ENCODE assay signal across 32 cellular contexts in genomic region chr11:45086526-45086925, GRCh38. TPM values are rescaled to one million over a fixed set of nuclear protein-coding genes. Genes with fewer than 3 reads are reported as not detected.
A peak's percentile ranks its signal among the peaks of the same experiment; 100 is the strongest.
DNase-seq lines count a peak whose midpoint lies in the region; ATAC-seq and TF ChIP-seq lines count a peak whose summit lies in the region.
"Had no signal": no experiment of that assay in that cellular context is flagged by ENCODE, and none has a peak within 500 bp of the region (broad histone marks: within the 10 kb centered on the region; RNA-seq: fewer than 3 reads in every experiment).

No MANE protein-coding gene starts in this region.

- no peak for DNase-seq in CD4-positive, CD25-positive, alpha-beta regulatory T cell
- DNase-seq in chondrocyte (ENCODE audit: low spot score), result no peak
- DNase-seq in progenitor cell of endocrine pancreas (ENCODE audit: low spot score, unreplicated experiment), result no peak
- DNase-seq in T-helper 1 cell, result no peak
- DNase-seq in stimulated activated CD4-positive, alpha-beta T cell treated with anti-CD3 and anti-CD28 coated beads, Interleukin-4, amount 100 ng/mL, for 1 hour, result no peak
- no peak for DNase-seq in DMS153 (lab: John Stamatoyannopoulos, UW)
- DNase-seq: activated CD4-positive, alpha-beta T cell treated with anti-CD3 and anti-CD28 coated beads for 48 hours; activated CD8-positive, alpha-beta memory T cell treated with anti-CD3 and anti-CD28 coated beads for 24 hours; activated gamma-delta T cell; activated naive CD8-positive, alpha-beta T cell treated with anti-CD3 and anti-CD28 coated beads for 36 hours; anterior cingulate cortex; Caco-2; DMS79 treated with DMSO at 0.1 percent for 48 hours; effector CD8-positive, alpha-beta T cell; GF-D8; GM23248; KG1; MM.1S; NCI-H226; Right ventricle myocardium superior; stimulated activated CD4-positive, alpha-beta T cell treated with anti-CD3 and anti-CD28 coated beads, Interleukin-12 subunit alpha, Interleukin-12 subunit beta, amount 100 ng/mL, for 4 hours; stimulated activated CD4-positive, alpha-beta T cell treated with anti-CD3 and anti-CD28 coated beads, Interleukin-2, amount 100 ng/mL, for 48 hours; T1000 had no signal

- H3K36me3 Mint-ChIP-seq in CD4-positive, CD25-positive, alpha-beta regulatory T cell, result no peaks in the 10 kb centered on the region
- H3K36me3 Mint-ChIP-seq in chondrocyte (ENCODE audit: low read depth), result no peaks in the 10 kb centered on the region
- H3K36me3 Mint-ChIP-seq in progenitor cell of endocrine pancreas (ENCODE audit: insufficient read depth), result no peaks in the 10 kb centered on the region
- H3K36me3 Mint-ChIP-seq: type B pancreatic cell had no signal

- CTCF ChIA-PET in HEK293 (lab: Yijun Ruan, JAX), result interaction anchor here (1.7 kb wide), 1 partner anchor 150 kb away, joined by 7 read pairs; no protein-coding TSS in a partner anchor

- H3K9me3 Mint-ChIP-seq in CD4-positive, CD25-positive, alpha-beta regulatory T cell, result no peaks in the 10 kb centered on the region
- H3K9me3 Mint-ChIP-seq in chondrocyte (ENCODE audit: low read depth) (no peaks in the 10 kb centered on the region), progenitor cell of endocrine pancreas (ENCODE audit: low read depth) (peaks cover 3% of the 10 kb centered on the region)
- H3K9me3 Mint-ChIP-seq: type B pancreatic cell had no signal

- H3K4me1 ChIP-seq in CD4-positive, CD25-positive, alpha-beta regulatory T cell (ENCODE audit: control insufficient read depth, insufficient read depth, low read length, poor library complexity, severe bottlenecking), result no peaks in the 10 kb centered on the region
- no peaks in the 10 kb centered on the region for H3K4me1 ChIP-seq in HEK293 (ENCODE audit: control insufficient read depth, insufficient read depth, low read length)
- H3K4me1 ChIP-seq: Caco-2, prostate gland had no signal

- H3K36me3 ChIP-seq in CD4-positive, CD25-positive, alpha-beta regulatory T cell (ENCODE audit: control insufficient read depth, insufficient read depth, low read length), result no peaks in the 10 kb centered on the region
- no peaks in the 10 kb centered on the region for H3K36me3 ChIP-seq in HEK293 (ENCODE audit: control insufficient read depth in 2 of 2, insufficient read depth in 1 of 2, low read length in 2 of 2)
- H3K36me3 ChIP-seq: cardiac muscle cell, prostate gland had no signal

- no peak overlapping the region for H3K4me3 Mint-ChIP-seq in CD4-positive, CD25-positive, alpha-beta regulatory T cell
- no peak overlapping the region for H3K4me3 Mint-ChIP-seq in chondrocyte (ENCODE audit: unreplicated experiment)
- H3K4me3 Mint-ChIP-seq in progenitor cell of endocrine pancreas (ENCODE audit: low read depth), result no peak overlapping the region
- H3K4me3 Mint-ChIP-seq: activated naive CD8-positive, alpha-beta T cell treated with anti-CD3 and anti-CD28 coated beads for 36 hours; type B pancreatic cell had no signal

- H3K27me3 Mint-ChIP-seq in CD4-positive, CD25-positive, alpha-beta regulatory T cell, result peaks cover 2% of the 10 kb centered on the region
- H3K27me3 Mint-ChIP-seq in chondrocyte (ENCODE audit: low read depth) (no peaks in the 10 kb centered on the region), progenitor cell of endocrine pancreas (peaks cover 17% of the 10 kb centered on the region)
- H3K27me3 Mint-ChIP-seq: activated naive CD8-positive, alpha-beta T cell treated with anti-CD3 and anti-CD28 coated beads for 36 hours had no signal

- H3K27me3 ChIP-seq in CD4-positive, CD25-positive, alpha-beta regulatory T cell (ENCODE audit: control insufficient read depth, insufficient read depth, low read length), result peaks cover 2% of the 10 kb centered on the region
- H3K27me3 ChIP-seq: cardiac muscle cell had no signal

- H3K27ac Mint-ChIP-seq in CD4-positive, CD25-positive, alpha-beta regulatory T cell, result peak overlapping the region in 2 of 3 donors; percentile 51 to 56
- H3K27ac Mint-ChIP-seq in chondrocyte (ENCODE audit: unreplicated experiment), result peak overlapping the region; percentile 39
- peak overlapping the region; percentile 12 for H3K27ac Mint-ChIP-seq in progenitor cell of endocrine pancreas
- H3K27ac Mint-ChIP-seq: activated naive CD8-positive, alpha-beta T cell treated with anti-CD3 and anti-CD28 coated beads for 36 hours had no signal

- H3K9me3 ChIP-seq in CD4-positive, CD25-positive, alpha-beta regulatory T cell (ENCODE audit: control insufficient read depth in 2 of 2, low read length in 2 of 2), result no peaks in the 10 kb centered on the region
- no peaks in the 10 kb centered on the region for H3K9me3 ChIP-seq in HEK293 (ENCODE audit: control insufficient read depth, insufficient read depth, low read depth, low read length)
- H3K9me3 ChIP-seq: Caco-2, prostate gland had no signal

- TF ChIP-seq CTCF in HEK293 (tag by site-specific recombination; IDR thresholded peaks at IDR 0.05) (no peak), chondrocyte (IDR thresholded peaks at IDR 0.05) (no peak), progenitor cell of endocrine pancreas (IDR thresholded peaks at IDR 0.05; ENCODE audit: unreplicated experiment) (no peak)

- no peak overlapping the region for H3K4me3 ChIP-seq in CD4-positive, CD25-positive, alpha-beta regulatory T cell (ENCODE audit: low read depth, low read length)
- no peak overlapping the region for H3K4me3 ChIP-seq in HEK293 (ENCODE audit: low read depth, low read length)
- H3K4me3 ChIP-seq: cardiac muscle cell, coronary artery, GM23248, prostate gland had no signal

- no peak overlapping the region for H3K27ac ChIP-seq in CD4-positive, CD25-positive, alpha-beta regulatory T cell (ENCODE audit: insufficient read depth, low read length, poor library complexity, severe bottlenecking)
- H3K27ac ChIP-seq in HEK293 (ENCODE audit: extremely low read depth, low read depth, low read length), result no peak overlapping the region
- H3K27ac ChIP-seq: cardiac muscle cell, coronary artery, epithelial cell of prostate, GM23248, prostate gland, VCaP had no signal

- peaks cover 6 to 19% (median 9%) of the 10 kb centered on the region in 4 donors for H3K4me1 Mint-ChIP-seq in CD4-positive, CD25-positive, alpha-beta regulatory T cell
- H3K4me1 Mint-ChIP-seq in chondrocyte (ENCODE audit: low read depth) (peaks cover 59% of the 10 kb centered on the region), progenitor cell of endocrine pancreas (ENCODE audit: low read depth) (peaks cover 11% of the 10 kb centered on the region)

- no peak for ATAC-seq in CD4-positive, CD25-positive, alpha-beta regulatory T cell (ENCODE audit: low read depth in 2 of 2)
- ATAC-seq: left lobe of liver, sciatic nerve had no signal

- POLR2A ChIA-PET in HEK293 (lab: Yijun Ruan, JAX), result no interaction called here

TF ChIP-seq in HEK293, 187 proteins besides CTCF, POLR2A, EP300 and RAD21:
- TF ChIP-seq MEIS1 (CRISPR knock-in tag; IDR thresholded peaks at IDR 0.05; ENCODE audit: borderline replicate concordance) (no peak), GLI4 (tag by site-specific recombination; IDR thresholded peaks at IDR 0.05) (peak; percentile 99), REST (tag by site-specific recombination; IDR thresholded peaks at IDR 0.05) (peak; percentile 76), ZNF221 (tag by site-specific recombination; IDR thresholded peaks at IDR 0.05; ENCODE audit: borderline replicate concordance) (no peak)

RNA-seq across cellular contexts. Expression of gene PRDM11, which starts 59.9 kb away (rescaled TPM):
- total RNA-seq in CD4-positive, CD25-positive, alpha-beta regulatory T cell, result 9.0 TPM
- polyA plus RNA-seq in CD4-positive, CD25-positive, alpha-beta regulatory T cell, result under 1 TPM; 0.37 to 0.97 (median 0.51) TPM
- total RNA-seq in chondrocyte (32.9 to 35.1 TPM (median 35.0 TPM) in 3 replicates), progenitor cell of endocrine pancreas (23.7 and 27.1 TPM in 2 replicates)
